Comparison of ENCODE assay signal across 19 cellular contexts in genomic region chr1:200963076-200963475, GRCh38.
DNase-seq lines count a peak whose midpoint lies in the region; ATAC-seq and TF ChIP-seq lines count a peak whose summit lies in the region.
"Had no signal": no experiment of that assay in that cellular context is flagged by ENCODE, and none has a peak within 500 bp of the region (broad histone marks: within the 10 kb centered on the region; RNA-seq: fewer than 3 reads in every experiment).

No MANE protein-coding gene starts in this region.

- no peaks in the 10 kb centered on the region for H3K4me1 ChIP-seq in right atrium auricular region
- no peaks in the 10 kb centered on the region for H3K4me1 ChIP-seq in endodermal cell (ENCODE audit: control insufficient read depth, insufficient read depth, low read length)
- no peaks in the 10 kb centered on the region for H3K4me1 ChIP-seq in osteoblast (ENCODE audit: insufficient read depth, low read length)
- H3K4me1 ChIP-seq: BE2C had no signal

- no peak overlapping the region for H3K4me3 Mint-ChIP-seq in endodermal cell
- no peak overlapping the region for H3K4me3 Mint-ChIP-seq in naive thymus-derived CD8-positive, alpha-beta T cell
- H3K4me3 Mint-ChIP-seq: CD8-positive, alpha-beta memory T cell had no signal

- peak; percentile 2 for DNase-seq in cardiac septum (ENCODE audit: low spot score)
- no peak for DNase-seq in right atrium auricular region (ENCODE audit: low spot score)
- DNase-seq in RWPE1 (ENCODE audit: low spot score): peak; percentile 75
- peak; percentile 12 for DNase-seq in endodermal cell
- peak; percentile 65 for DNase-seq in osteoblast (ENCODE audit: insufficient read length, low spot score, missing footprints)
- DNase-seq in dorsolateral prefrontal cortex: no peak
- DNase-seq in mesenteric fat pad (ENCODE audit: low spot score): no peak
- DNase-seq in naive thymus-derived CD8-positive, alpha-beta T cell: no peak
- DNase-seq: 8988T; BE2C; CD8-positive, alpha-beta memory T cell; DND-41; GDM1; GOT3; NCI-H1417 treated with DMSO at 0.1 percent for 48 hours; NCI-H2029; NCI-H510A; NCI-H774 had no signal

- CTCF ChIA-PET in RWPE1 (lab: Yijun Ruan, JAX): interaction anchor here (0.6 to 1.8 kb wide), 5 partner anchors 9 to 575 kb away, joined by 3 to 5 read pairs (median 3); partner anchors contain the start of gene KIF21B

- H3K36me3 ChIP-seq in right atrium auricular region (no peaks in the 10 kb centered on the region), endodermal cell (ENCODE audit: control insufficient read depth, insufficient read depth, low read length) (no peaks in the 10 kb centered on the region), osteoblast (ENCODE audit: insufficient read depth, low read length) (no peaks in the 10 kb centered on the region)
- H3K36me3 ChIP-seq: BE2C had no signal

- H3K4me3 ChIP-seq in right atrium auricular region: no peak overlapping the region
- no peak overlapping the region for H3K4me3 ChIP-seq in endodermal cell (ENCODE audit: low read length)
- H3K4me3 ChIP-seq in osteoblast (ENCODE audit: insufficient read depth, low read length): no peak overlapping the region
- no peak overlapping the region for H3K4me3 ChIP-seq in dorsolateral prefrontal cortex
- H3K4me3 ChIP-seq: GM12878 had no signal

- no peak overlapping the region for H2AFZ ChIP-seq in osteoblast (ENCODE audit: low read length)

- no peaks in the 10 kb centered on the region for H3K9me3 ChIP-seq in right atrium auricular region
- H3K9me3 ChIP-seq in endodermal cell (ENCODE audit: control insufficient read depth, low read length): no peaks in the 10 kb centered on the region
- no peaks in the 10 kb centered on the region for H3K9me3 ChIP-seq in osteoblast (ENCODE audit: low read depth, low read length)
- H3K9me3 ChIP-seq: BE2C had no signal

- ATAC-seq in naive thymus-derived CD8-positive, alpha-beta T cell: no peak
- ATAC-seq: GM12878 had no signal

- H3K27ac ChIP-seq in right atrium auricular region: no peak overlapping the region
- H3K27ac ChIP-seq in RWPE1: no peak overlapping the region
- H3K27ac ChIP-seq in endodermal cell (ENCODE audit: low read depth, low read length): no peak overlapping the region
- H3K27ac ChIP-seq in osteoblast (ENCODE audit: low read depth, low read length): no peak overlapping the region
- H3K27ac ChIP-seq in dorsolateral prefrontal cortex: no peak overlapping the region

- H3K27me3 Mint-ChIP-seq in endodermal cell (ENCODE audit: insufficient read depth): no peaks in the 10 kb centered on the region
- H3K27me3 Mint-ChIP-seq in naive thymus-derived CD8-positive, alpha-beta T cell: no peaks in the 10 kb centered on the region

- H3K27ac Mint-ChIP-seq in endodermal cell: no peak overlapping the region
- H3K27ac Mint-ChIP-seq in naive thymus-derived CD8-positive, alpha-beta T cell: peak overlapping the region in 4 of 10 donors; percentile 20 to 68 (median 34)

- POLR2A ChIA-PET in RWPE1 (lab: Yijun Ruan, JAX; ENCODE audit: low non-redundant PET): no interaction called here
- POLR2A ChIA-PET in naive thymus-derived CD8-positive, alpha-beta T cell (lab: Charles Lee): no interaction called here

- H3K27me3 ChIP-seq in right atrium auricular region (no peaks in the 10 kb centered on the region), endodermal cell (ENCODE audit: control insufficient read depth, insufficient read depth, low read length, poor library complexity, severe bottlenecking) (no peaks in the 10 kb centered on the region), osteoblast (ENCODE audit: insufficient read depth, low read length) (peaks cover 29% of the 10 kb centered on the region), dorsolateral prefrontal cortex (peaks cover 0 to 4% (median 0%) of the 10 kb centered on the region in 45 donors)
- H3K27me3 ChIP-seq: BE2C had no signal

- TF ChIP-seq CTCF in right atrium auricular region (IDR thresholded peaks at IDR 0.05) (no peak), RWPE1 (conservative IDR thresholded peaks at IDR 0.05; ENCODE audit: low read depth) (no peak), endodermal cell (conservative IDR thresholded peaks at IDR 0.05) (no peak), osteoblast (IDR thresholded peaks at IDR 0.05; ENCODE audit: extremely low read depth, low read depth, low read length) (no peak), dorsolateral prefrontal cortex (IDR thresholded peaks at IDR 0.05 in 54 of 56, conservative IDR thresholded peaks at IDR 0.05 in 2 of 56; ENCODE audit: low read depth in 1 of 56, partially characterized antibody in 56 of 56) (no peak)

- peaks cover 6% of the 10 kb centered on the region for H3K4me1 Mint-ChIP-seq in endodermal cell
- H3K4me1 Mint-ChIP-seq in naive thymus-derived CD8-positive, alpha-beta T cell: peaks cover 0 to 3% (median 0%) of the 10 kb centered on the region in 4 donors

- H3K9me3 Mint-ChIP-seq in endodermal cell: no peaks in the 10 kb centered on the region
- no peaks in the 10 kb centered on the region for H3K9me3 Mint-ChIP-seq in naive thymus-derived CD8-positive, alpha-beta T cell
- H3K9me3 Mint-ChIP-seq: CD8-positive, alpha-beta memory T cell had no signal

- H4K20me1 ChIP-seq in osteoblast (ENCODE audit: insufficient read depth, low read length): no peaks in the 10 kb centered on the region

- intact Hi-C loops in cardiac septum (cut with DNase I): no loop called here
- intact Hi-C loops in dorsolateral prefrontal cortex (cut with DNase I): no loop called here

- H3K79me2 ChIP-seq in osteoblast (ENCODE audit: insufficient read depth, low read length): no peaks in the 10 kb centered on the region

- 86 to 98% methylated on average over 1 to 2 of the region's 2 CpGs for WGBS in endodermal cell (ENCODE audit: insufficient coverage in 1 of 2, insufficient read length in 1 of 2), 2 experiments

- no peak overlapping the region for H3K4me2 ChIP-seq in osteoblast (ENCODE audit: insufficient read depth, low read length)

- no peaks in the 10 kb centered on the region for H3K36me3 Mint-ChIP-seq in endodermal cell (ENCODE audit: low read depth)
- H3K36me3 Mint-ChIP-seq in naive thymus-derived CD8-positive, alpha-beta T cell: peaks cover 0 to 6% (median 0%) of the 10 kb centered on the region in 3 donors

- no peak overlapping the region for H3K9ac ChIP-seq in endodermal cell (ENCODE audit: extremely low read depth, low read length, poor library complexity, severe bottlenecking)

Comparison
In these comparisons a context has a peak if more than half of its experiments do, and no peak if none do; other contexts are left out.
1. DNase-seq: peak in cardiac septum (single experiment), RWPE1 (single experiment), endodermal cell (single experiment) and osteoblast (single experiment); none in right atrium auricular region (single experiment), dorsolateral prefrontal cortex (0 of 10), mesenteric fat pad (single experiment) and naive thymus-derived CD8-positive, alpha-beta T cell (0 of 10).